8 cellular contexts compared by ENCODE assay signal in the genomic region with DNA sequence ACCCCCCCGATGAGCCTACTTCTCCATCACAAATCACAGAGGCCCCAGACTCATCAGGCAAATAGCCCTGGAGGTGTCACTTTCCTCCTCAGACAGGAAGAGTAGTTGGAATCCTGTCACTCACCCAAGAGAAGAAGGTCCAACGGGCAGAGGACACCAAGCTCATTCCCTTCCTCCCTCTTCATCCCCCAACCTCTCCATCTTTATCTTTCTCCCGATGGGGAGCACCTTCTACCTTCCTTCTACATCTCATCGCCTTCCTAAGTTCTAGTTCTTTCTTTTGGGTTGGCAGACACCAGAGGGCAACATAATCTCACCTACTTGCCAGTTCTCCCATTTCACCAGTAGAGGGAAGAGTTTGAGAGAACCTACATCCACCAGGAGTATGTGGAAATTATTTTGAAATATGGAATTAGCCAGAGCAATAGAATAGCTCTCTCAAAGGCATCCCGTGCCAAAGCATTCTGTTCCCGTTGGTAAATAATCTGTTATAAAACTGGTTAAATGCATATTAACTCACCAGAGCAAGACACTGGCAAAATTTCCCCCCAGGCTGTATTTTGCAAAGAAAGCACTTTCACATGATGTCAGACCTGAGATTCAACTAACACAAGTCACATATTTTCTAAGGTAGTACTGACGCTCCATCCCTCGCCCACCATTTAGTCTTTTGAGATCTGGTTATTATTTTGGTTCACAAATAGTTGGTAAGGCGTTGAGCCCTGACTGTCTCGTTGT. TPM values are rescaled to one million over a fixed set of nuclear protein-coding genes. Genes with fewer than 3 reads are reported as not detected.
DNase-seq lines count a peak whose midpoint lies in the region; ATAC-seq and TF ChIP-seq lines count a peak whose summit lies in the region.

No MANE protein-coding gene starts in this region.

- peaks cover 17% of the 10 kb centered on the region for H3K4me1 Mint-ChIP-seq in activated T-cell treated with anti-CD3 and anti-CD28 coated beads, Interleukin-2, amount 50 U/mL, for 4 hours (ENCODE audit: low read depth)
- peaks cover 20% of the 10 kb centered on the region for H3K4me1 Mint-ChIP-seq in GM23338
- H3K4me1 Mint-ChIP-seq in naive thymus-derived CD4-positive, alpha-beta T cell: peaks cover 5 to 31% (median 7%) of the 10 kb centered on the region in 7 donors
- peaks cover 6% of the 10 kb centered on the region for H3K4me1 Mint-ChIP-seq in activated T-helper 2 cell treated with anti-CD3 and anti-CD28 coated beads, Interferon-gamma antibody, Interleukin-2, Interleukin-4, amounts not matched to agents 10 μg/mL and 5 μg/mL and 100 μg/mL, durations not matched to agents 14 hours and 24 hours and 36 hours (ENCODE audit: low read depth)

- ATAC-seq in activated T-cell treated with anti-CD3 and anti-CD28 coated beads, Interleukin-2, amount 50 U/mL, for 4 hours: peak; percentile 73 to 79
- ATAC-seq in GM23338: peak; percentile 85
- ATAC-seq in naive thymus-derived CD4-positive, alpha-beta T cell: peak; percentile 85

- H2AFZ ChIP-seq in GM23338 (no peak overlapping the region), MM.1S (ENCODE audit: low read length) (no peak overlapping the region)

- H3K4me3 ChIP-seq in GM23338 (no peak overlapping the region), MM.1S (ENCODE audit: low read length) (no peak overlapping the region)
- H3K4me3 ChIP-seq in naive thymus-derived CD4-positive, alpha-beta T cell (ENCODE audit: low read length): no peak overlapping the region

- H3K9me3 ChIP-seq in MM.1S (replicated peaks; ENCODE audit: insufficient read depth, low read length): no peaks in the 10 kb centered on the region
- no peaks in the 10 kb centered on the region for H3K9me3 ChIP-seq in naive thymus-derived CD4-positive, alpha-beta T cell (ENCODE audit: control insufficient read depth in 2 of 3, low read length in 3 of 3)

- H3K4me2 ChIP-seq in GM23338: no peak overlapping the region
- no peak overlapping the region for H3K4me2 ChIP-seq in MM.1S (ENCODE audit: low read depth, low read length)

- TF ChIP-seq CTCF in GM23338 (conservative IDR thresholded peaks at IDR 0.05; ENCODE audit: low read depth in 2 of 2) (peak; percentile 99 to 100), MM.1S (IDR thresholded peaks at IDR 0.05; ENCODE audit: low read length) (peak; percentile 98)

- DNase-seq in activated T-cell treated with anti-CD3 and anti-CD28 coated beads, Interleukin-2, amount 50 U/mL, for 4 hours: no peak
- no peak for DNase-seq in activated T-cell treated with anti-CD3 and anti-CD28 coated beads, Interleukin-2, amount 50 U/mL, for 1 hour
- DNase-seq in GM23338 (ENCODE audit: low spot score) (peak; percentile 85), MM.1S (peak; percentile 60), SIG-M5 treated with dmso at 0.1 percent for 504 hours (lab: John Stamatoyannopoulos, UW; ENCODE audit: unreplicated experiment) (peak; percentile 83), epidermal melanocyte (ENCODE audit: insufficient read length, low spot score) (peak; percentile 90)
- peak in 6 of 9 donors; percentile 18 to 62 (median 50) for DNase-seq in naive thymus-derived CD4-positive, alpha-beta T cell
- no peak for DNase-seq in activated T-helper 2 cell treated with anti-CD3 and anti-CD28 coated beads, Interferon-gamma antibody, Interleukin-2, Interleukin-4, amounts not matched to agents 10 μg/mL and 5 μg/mL and 100 μg/mL, durations not matched to agents 14 hours and 24 hours and 36 hours (ENCODE audit: low spot score)

- no peaks in the 10 kb centered on the region for H4K20me1 ChIP-seq in GM23338 (replicated peaks; ENCODE audit: insufficient read depth)
- no peaks in the 10 kb centered on the region for H4K20me1 ChIP-seq in MM.1S (ENCODE audit: insufficient read depth, low read length)

- H3K4me1 ChIP-seq in GM23338 (ENCODE audit: insufficient read depth): peaks cover 14% of the 10 kb centered on the region
- H3K4me1 ChIP-seq in MM.1S (ENCODE audit: low read length): no peaks in the 10 kb centered on the region
- H3K4me1 ChIP-seq in naive thymus-derived CD4-positive, alpha-beta T cell (ENCODE audit: control insufficient read depth in 2 of 2, insufficient read depth in 2 of 2, low read length in 2 of 2): peaks cover 0 to 8% of the 10 kb centered on the region in 2 donors

- H3K36me3 ChIP-seq in GM23338 (ENCODE audit: insufficient read depth): no peaks in the 10 kb centered on the region
- H3K36me3 ChIP-seq in MM.1S (replicated peaks; ENCODE audit: insufficient read depth, low read length): no peaks in the 10 kb centered on the region
- H3K36me3 ChIP-seq in naive thymus-derived CD4-positive, alpha-beta T cell (ENCODE audit: control insufficient read depth in 2 of 3, insufficient read depth in 3 of 3, low read length in 3 of 3): no peaks in the 10 kb centered on the region

- no peak overlapping the region for H3K27ac Mint-ChIP-seq in GM23338
- H3K27ac Mint-ChIP-seq in naive thymus-derived CD4-positive, alpha-beta T cell: peak overlapping the region in 1 of 9 donors; percentile 3
- H3K27ac Mint-ChIP-seq in activated T-helper 2 cell treated with anti-CD3 and anti-CD28 coated beads, Interferon-gamma antibody, Interleukin-2, Interleukin-4, amounts not matched to agents 10 μg/mL and 5 μg/mL and 100 μg/mL, durations not matched to agents 14 hours and 24 hours and 36 hours: no peak overlapping the region

- no peak overlapping the region for H3K27ac ChIP-seq in GM23338 (ENCODE audit: low read depth)
- H3K27ac ChIP-seq in MM.1S (ENCODE audit: low read length): no peak overlapping the region
- H3K27ac ChIP-seq in naive thymus-derived CD4-positive, alpha-beta T cell (ENCODE audit: low read depth, low read length): no peak overlapping the region

- no peaks in the 10 kb centered on the region for H3K27me3 ChIP-seq in GM23338 (ENCODE audit: insufficient read depth)
- H3K27me3 ChIP-seq in MM.1S (replicated peaks; ENCODE audit: insufficient read depth, low read length): no peaks in the 10 kb centered on the region
- no peaks in the 10 kb centered on the region for H3K27me3 ChIP-seq in naive thymus-derived CD4-positive, alpha-beta T cell (ENCODE audit: control insufficient read depth in 2 of 2, insufficient read depth in 2 of 2, low read length in 2 of 2)

- H3K9me2 ChIP-seq in GM23338 (ENCODE audit: insufficient read depth) (no peaks in the 10 kb centered on the region), MM.1S (replicated peaks; ENCODE audit: insufficient read depth, low read length) (no peaks in the 10 kb centered on the region)

- H3K9me3 Mint-ChIP-seq in activated T-cell treated with anti-CD3 and anti-CD28 coated beads, Interleukin-2, amount 50 U/mL, for 4 hours: no peaks in the 10 kb centered on the region
- H3K9me3 Mint-ChIP-seq in GM23338: no peaks in the 10 kb centered on the region; the same call in 2 of the 3 replicates
- H3K9me3 Mint-ChIP-seq in naive thymus-derived CD4-positive, alpha-beta T cell: peaks cover 0 to 1% (median 0%) of the 10 kb centered on the region in 11 donors
- H3K9me3 Mint-ChIP-seq in activated T-helper 2 cell treated with anti-CD3 and anti-CD28 coated beads, Interferon-gamma antibody, Interleukin-2, Interleukin-4, amounts not matched to agents 10 μg/mL and 5 μg/mL and 100 μg/mL, durations not matched to agents 14 hours and 24 hours and 36 hours: no peaks in the 10 kb centered on the region

- no peaks in the 10 kb centered on the region for H3K36me3 Mint-ChIP-seq in activated T-cell treated with anti-CD3 and anti-CD28 coated beads, Interleukin-2, amount 50 U/mL, for 4 hours (ENCODE audit: insufficient read depth)
- H3K36me3 Mint-ChIP-seq in GM23338 (ENCODE audit: low read depth): no peaks in the 10 kb centered on the region; the same call in 2 of the 3 replicates
- H3K36me3 Mint-ChIP-seq in naive thymus-derived CD4-positive, alpha-beta T cell: peaks cover 0 to 7% (median 0%) of the 10 kb centered on the region in 5 donors
- no peaks in the 10 kb centered on the region for H3K36me3 Mint-ChIP-seq in activated T-helper 2 cell treated with anti-CD3 and anti-CD28 coated beads, Interferon-gamma antibody, Interleukin-2, Interleukin-4, amounts not matched to agents 10 μg/mL and 5 μg/mL and 100 μg/mL, durations not matched to agents 14 hours and 24 hours and 36 hours (ENCODE audit: low read depth)

- no peaks in the 10 kb centered on the region for H3K79me2 ChIP-seq in GM23338 (replicated peaks; ENCODE audit: insufficient read depth)
- H3K79me2 ChIP-seq in MM.1S (ENCODE audit: low read length): no peaks in the 10 kb centered on the region

- CTCF ChIA-PET in naive thymus-derived CD4-positive, alpha-beta T cell (lab: Charles Lee): interaction anchor here (0.5 to 4.7 kb wide), 15 partner anchors 10 to 600 kb away, joined by 3 to 38 read pairs (median 3); no protein-coding TSS in a partner anchor

- no peaks in the 10 kb centered on the region for H3K27me3 Mint-ChIP-seq in activated T-cell treated with anti-CD3 and anti-CD28 coated beads, Interleukin-2, amount 50 U/mL, for 4 hours (ENCODE audit: low read depth)
- peaks cover 4% of the 10 kb centered on the region for H3K27me3 Mint-ChIP-seq in GM23338 (ENCODE audit: insufficient read depth, low read depth, poor library complexity)
- H3K27me3 Mint-ChIP-seq in naive thymus-derived CD4-positive, alpha-beta T cell: peaks cover 3 to 21% (median 5%) of the 10 kb centered on the region in 5 donors
- H3K27me3 Mint-ChIP-seq in activated T-helper 2 cell treated with anti-CD3 and anti-CD28 coated beads, Interferon-gamma antibody, Interleukin-2, Interleukin-4, amounts not matched to agents 10 μg/mL and 5 μg/mL and 100 μg/mL, durations not matched to agents 14 hours and 24 hours and 36 hours (ENCODE audit: low read depth): peaks cover 39% of the 10 kb centered on the region

- POLR2A ChIA-PET in naive thymus-derived CD4-positive, alpha-beta T cell (lab: Charles Lee): no interaction called here

- H3K9ac ChIP-seq in MM.1S (ENCODE audit: low read length): no peak overlapping the region

- intact Hi-C loops in naive thymus-derived CD4-positive, alpha-beta T cell (cut with micrococcal nuclease): loop anchor here (1.0 to 10.0 kb wide), 6 partner anchors 260 to 1208 kb away; no protein-coding TSS in a partner anchor
- intact Hi-C loops in activated T-helper 2 cell treated with anti-CD3 and anti-CD28 coated beads, Interferon-gamma antibody, Interleukin-2, Interleukin-4, amounts not matched to agents 10 μg/mL and 5 μg/mL and 100 μg/mL, durations not matched to agents 14 hours and 24 hours and 36 hours (cut with micrococcal nuclease): loop anchor here (2.0 to 5.0 kb wide), 3 partner anchors 259 to 598 kb away; no protein-coding TSS in a partner anchor

- peaks cover 5% of the 10 kb centered on the region; the same call in 1 of the 2 replicates for H3F3A ChIP-seq in GM23338 (replicated peaks; ENCODE audit: low read depth)
- H3F3A ChIP-seq in MM.1S (ENCODE audit: insufficient read depth, low read length): no peaks in the 10 kb centered on the region

- H3K4me3 Mint-ChIP-seq in activated T-cell treated with anti-CD3 and anti-CD28 coated beads, Interleukin-2, amount 50 U/mL, for 4 hours: no peak overlapping the region
- no peak overlapping the region for H3K4me3 Mint-ChIP-seq in GM23338
- no peak overlapping the region for H3K4me3 Mint-ChIP-seq in naive thymus-derived CD4-positive, alpha-beta T cell
- H3K4me3 Mint-ChIP-seq in activated T-helper 2 cell treated with anti-CD3 and anti-CD28 coated beads, Interferon-gamma antibody, Interleukin-2, Interleukin-4, amounts not matched to agents 10 μg/mL and 5 μg/mL and 100 μg/mL, durations not matched to agents 14 hours and 24 hours and 36 hours (ENCODE audit: low read depth): no peak overlapping the region

RNA-seq across cellular contexts. Expression of a gene that starts 55.0 kb away (rescaled TPM):
- not detected for total RNA-seq in activated T-cell treated with anti-CD3 and anti-CD28 coated beads, Interleukin-2, amount 50 U/mL, for 4 hours
- total RNA-seq in GM23338 (2014; rRNA removed; shearing (Covaris generic)): 28.0 and 32.6 TPM in 2 replicates
- polyA plus RNA-seq in GM23338 (2016; fragmentation: Nextera tagmentation; extraction: Ambion mirVana): 14.1 and 17.2 TPM in 2 replicates
- total RNA-seq in naive thymus-derived CD4-positive, alpha-beta T cell: not detected
- not detected for polyA plus RNA-seq in naive thymus-derived CD4-positive, alpha-beta T cell
- total RNA-seq in activated T-helper 2 cell treated with anti-CD3 and anti-CD28 coated beads, Interferon-gamma antibody, Interleukin-2, Interleukin-4, amounts not matched to agents 10 μg/mL and 5 μg/mL and 100 μg/mL, durations not matched to agents 14 hours and 24 hours and 36 hours: not detected in 2 replicates

Comparison
In these comparisons a context has a peak if more than half of its experiments do, and no peak if none do; other contexts are left out.
1. DNase-seq: peak in GM23338 (single experiment), MM.1S (single experiment), SIG-M5 treated with dmso at 0.1 percent for 504 hours (single experiment), epidermal melanocyte (single experiment) and naive thymus-derived CD4-positive, alpha-beta T cell (6 of 9); none in activated T-cell treated with anti-CD3 and anti-CD28 coated beads, Interleukin-2, amount 50 U/mL, for 4 hours (single experiment), activated T-cell treated with anti-CD3 and anti-CD28 coated beads, Interleukin-2, amount 50 U/mL, for 1 hour (single experiment) and activated T-helper 2 cell treated with anti-CD3 and anti-CD28 coated beads, Interferon-gamma antibody, Interleukin-2, Interleukin-4, amounts not matched to agents 10 μg/mL and 5 μg/mL and 100 μg/mL, durations not matched to agents 14 hours and 24 hours and 36 hours (single experiment).
2. RNA of a gene that starts 55.0 kb away (total RNA-seq): 28.0 to 32.6 TPM in GM23338; not detected in activated T-cell treated with anti-CD3 and anti-CD28 coated beads, Interleukin-2, amount 50 U/mL, for 4 hours, not detected in naive thymus-derived CD4-positive, alpha-beta T cell and not detected in activated T-helper 2 cell treated with anti-CD3 and anti-CD28 coated beads, Interferon-gamma antibody, Interleukin-2, Interleukin-4, amounts not matched to agents 10 μg/mL and 5 μg/mL and 100 μg/mL, durations not matched to agents 14 hours and 24 hours and 36 hours; every median in the first group is over 10 times any median in the second.
3. Peak in every context shown above with its lines, with median percentiles within 50 percentile points of each other: ATAC-seq.